In the genomic region with DNA sequence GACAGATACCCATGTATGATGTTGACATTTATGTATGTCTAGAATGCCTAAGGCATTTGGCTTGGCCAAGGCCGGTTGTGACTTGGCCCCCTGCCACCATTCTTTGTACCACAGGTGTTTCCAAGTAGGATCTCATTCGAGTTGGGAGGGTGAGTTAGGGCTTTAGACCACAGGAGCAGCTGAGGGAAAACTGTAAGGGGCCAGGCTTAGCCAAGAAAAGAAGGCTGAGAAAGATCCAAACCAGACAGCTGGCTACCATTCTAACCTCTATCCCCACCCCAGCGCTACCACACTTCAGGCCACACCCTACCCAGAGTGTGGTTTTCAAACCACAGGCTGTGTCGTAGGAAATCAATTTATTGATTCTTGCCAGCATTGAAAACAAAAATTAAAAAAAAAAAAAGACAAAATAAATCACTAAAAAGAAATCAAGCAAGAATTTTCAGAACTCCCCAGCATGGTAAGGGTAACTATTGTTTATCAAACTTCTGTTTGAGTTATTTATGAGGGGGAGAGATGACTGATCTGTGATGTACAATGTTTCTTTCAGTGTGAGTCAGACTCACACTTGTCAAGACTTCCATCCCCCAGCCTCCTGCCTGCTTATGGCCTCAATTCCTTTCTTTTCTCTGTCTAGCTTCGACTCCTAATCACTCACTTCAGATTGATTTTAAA, we compare ENCODE assay signal across 1 cellular context.
A peak's percentile ranks its signal among the peaks of the same experiment; 100 is the strongest.
TF ChIP-seq lines count a peak whose summit lies in the region.

No MANE protein-coding gene starts in this region.

TF ChIP-seq in GM12878, 131 proteins besides CTCF, POLR2A, EP300 and RAD21 (continued from another document):
- TF ChIP-seq YY1 (IDR thresholded peaks at IDR 0.05; ENCODE audit: low read depth, low read length) = 0 out of 2 replicates have a peak, but pooled peaks have one; percentile 37
- TF ChIP-seq HDAC6 (IDR thresholded peaks at IDR 0.05; ENCODE audit: unreplicated experiment) = no peak
- TF ChIP-seq GABPA (IDR thresholded peaks at IDR 0.05; ENCODE audit: low read depth) = no peak
- no peak for TF ChIP-seq KAT2A (conservative IDR thresholded peaks at IDR 0.05; ENCODE audit: control insufficient read depth, low read depth, low read length)
- no peak for TF ChIP-seq HCFC1 (IDR thresholded peaks at IDR 0.05; ENCODE audit: low read length)
- TF ChIP-seq ZNF217 (IDR thresholded peaks at IDR 0.05) = no peak
- TF ChIP-seq HSF1 (IDR thresholded peaks at IDR 0.05; ENCODE audit: low read depth, low read length) = no peak
- TF ChIP-seq NFIC (IDR thresholded peaks at IDR 0.05; ENCODE audit: low read depth, low read length) = peak; percentile 95
- TF ChIP-seq SMAD1 (IDR thresholded peaks at IDR 0.05; ENCODE audit: low read depth, partially characterized antibody) = no peak
- TF ChIP-seq E2F4 (IDR thresholded peaks at IDR 0.05; ENCODE audit: low read depth, low read length) = no peak
- no peak for TF ChIP-seq BRCA1 (IDR thresholded peaks at IDR 0.05; ENCODE audit: low read depth, low read length)
- no peak for TF ChIP-seq ZNF274 (IDR thresholded peaks at IDR 0.05; ENCODE audit: insufficient read depth, insufficient read length)
- TF ChIP-seq, protein P1, sequence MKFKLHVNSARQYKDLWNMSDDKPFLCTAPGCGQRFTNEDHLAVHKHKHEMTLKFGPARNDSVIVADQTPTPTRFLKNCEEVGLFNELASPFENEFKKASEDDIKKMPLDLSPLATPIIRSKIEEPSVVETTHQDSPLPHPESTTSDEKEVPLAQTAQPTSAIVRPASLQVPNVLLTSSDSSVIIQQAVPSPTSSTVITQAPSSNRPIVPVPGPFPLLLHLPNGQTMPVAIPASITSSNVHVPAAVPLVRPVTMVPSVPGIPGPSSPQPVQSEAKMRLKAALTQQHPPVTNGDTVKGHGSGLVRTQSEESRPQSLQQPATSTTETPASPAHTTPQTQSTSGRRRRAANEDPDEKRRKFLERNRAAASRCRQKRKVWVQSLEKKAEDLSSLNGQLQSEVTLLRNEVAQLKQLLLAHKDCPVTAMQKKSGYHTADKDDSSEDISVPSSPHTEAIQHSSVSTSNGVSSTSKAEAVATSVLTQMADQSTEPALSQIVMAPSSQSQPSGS (IDR thresholded peaks at IDR 0.05; ENCODE audit: low read length) = peak; percentile 83
- peak; percentile 83 for TF ChIP-seq MTA2 (IDR thresholded peaks at IDR 0.05; ENCODE audit: low read depth)
- TF ChIP-seq RAD51 (IDR thresholded peaks at IDR 0.05) = no peak; the same call in 1 of the 2 replicates
- peak; percentile 42; the same call in 1 of the 2 replicates for TF ChIP-seq FOXM1 (IDR thresholded peaks at IDR 0.05; ENCODE audit: low read depth, low read length)
- TF ChIP-seq PAX8 (IDR thresholded peaks at IDR 0.05) = no peak
- TF ChIP-seq SUPT20H (IDR thresholded peaks at IDR 0.05; ENCODE audit: borderline replicate concordance, control insufficient read depth, low read depth, low read length) = no peak
- TF ChIP-seq SRF (IDR thresholded peaks at IDR 0.05; ENCODE audit: low read depth in 2 of 2, low read length in 2 of 2) = no peak
- peak; percentile 42 for TF ChIP-seq KLF5 (IDR thresholded peaks at IDR 0.05; ENCODE audit: partially characterized antibody)
- peak; percentile 88 for TF ChIP-seq IKZF1 (conservative IDR thresholded peaks at IDR 0.05)
- no peak for TF ChIP-seq KDM1A (IDR thresholded peaks at IDR 0.05; ENCODE audit: borderline replicate concordance)
- no peak for TF ChIP-seq SPI1 (IDR thresholded peaks at IDR 0.05; ENCODE audit: borderline replicate concordance, insufficient read depth, low read depth, low read length)
- no peak for TF ChIP-seq RCOR1 (conservative IDR thresholded peaks at IDR 0.05; ENCODE audit: low read depth, low read length)
- no peak for TF ChIP-seq MEF2B (IDR thresholded peaks at IDR 0.05; ENCODE audit: partially characterized antibody, poor library complexity, severe bottlenecking)
- TF ChIP-seq ZZZ3 (IDR thresholded peaks at IDR 0.05; ENCODE audit: control insufficient read depth, insufficient read length, low read depth) = no peak
- TF ChIP-seq MLLT1 (IDR thresholded peaks at IDR 0.05) = peak; percentile 98
- TF ChIP-seq RUNX3 (IDR thresholded peaks at IDR 0.05; ENCODE audit: low read length) = peak; percentile 97
- no peak for TF ChIP-seq EZH2 (IDR thresholded peaks at IDR 0.05; ENCODE audit: borderline replicate concordance, control insufficient read depth, low read depth, low read length)
- peak; percentile 36; the same call in 1 of the 2 replicates for TF ChIP-seq MEF2A (IDR thresholded peaks at IDR 0.05; ENCODE audit: insufficient read depth, low read depth, low read length)
- TF ChIP-seq HDGF (IDR thresholded peaks at IDR 0.05) = no peak; the same call in 1 of the 2 replicates
- TF ChIP-seq SMARCA5 (IDR thresholded peaks at IDR 0.05) = 0 out of 2 replicates have a peak, but pooled peaks have one; percentile 5
- TF ChIP-seq, protein P2, sequence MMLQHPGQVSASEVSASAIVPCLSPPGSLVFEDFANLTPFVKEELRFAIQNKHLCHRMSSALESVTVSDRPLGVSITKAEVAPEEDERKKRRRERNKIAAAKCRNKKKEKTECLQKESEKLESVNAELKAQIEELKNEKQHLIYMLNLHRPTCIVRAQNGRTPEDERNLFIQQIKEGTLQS (IDR thresholded peaks at IDR 0.05; ENCODE audit: borderline replicate concordance, extremely low read depth, low read depth, low read length) = no peak
- TF ChIP-seq ETV6 (conservative IDR thresholded peaks at IDR 0.05 in 1 of 2, IDR thresholded peaks at IDR 0.05 in 1 of 2; ENCODE audit: borderline replicate concordance in 1 of 2, low read depth in 1 of 2) = peak in 1 of 2 experiments; percentile 37; a peak in 1 of 4 replicates
- no peak for TF ChIP-seq RFX5 (IDR thresholded peaks at IDR 0.05; ENCODE audit: low read depth, low read length)
TF ChIP-seq in GM12878: peak in this region for 43.
